18 cellular contexts compared by ENCODE assay signal in the genomic region with DNA sequence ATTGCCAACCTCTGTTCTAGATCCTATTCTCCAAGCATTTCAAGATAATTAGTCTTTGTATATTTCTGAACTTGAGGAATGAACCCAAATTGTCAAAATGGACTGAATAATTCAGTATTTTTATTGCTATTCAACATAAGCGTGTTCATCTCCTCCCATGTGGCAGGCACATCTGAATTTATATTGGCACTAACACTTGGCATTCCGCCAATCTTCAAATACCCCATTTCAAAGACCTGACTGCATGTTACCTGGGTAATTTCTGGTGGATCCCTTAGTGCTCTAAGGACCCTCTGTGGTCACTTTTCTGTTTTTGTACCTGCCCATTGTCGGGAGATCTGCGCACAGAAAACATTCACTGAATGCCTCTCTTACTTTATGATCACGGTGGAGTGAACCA.
"Had no signal": no experiment of that assay in that cellular context is flagged by ENCODE, and none has a peak within 500 bp of the region (broad histone marks: within the 10 kb centered on the region; RNA-seq: fewer than 3 reads in every experiment).

No MANE protein-coding gene starts in this region.

- H3K36me3 Mint-ChIP-seq: natural killer cell treated with Interleukin-12 subunit alpha and Interleukin-12 subunit beta and Interleukin-15 and Interleukin-18, amount 100 ng/mL, for 72 hours had no signal

- H3K27ac ChIP-seq: breast epithelium, left ventricle myocardium inferior, tibial nerve, uterus had no signal

- H3K4me3 Mint-ChIP-seq: activated naive CD8-positive, alpha-beta T cell treated with anti-CD3 and anti-CD28 coated beads, Interleukin-2, amount 50 U/mL, for 24 hours; natural killer cell treated with Interleukin-12 subunit alpha and Interleukin-12 subunit beta and Interleukin-15 and Interleukin-18, amount 100 ng/mL, for 72 hours had no signal

- H3K36me3 ChIP-seq: breast epithelium, uterus had no signal

- DNase-seq: activated CD4-positive, alpha-beta T cell treated with anti-CD3 and anti-CD28 coated beads, Interleukin-2, amount 50 U/mL, for 1 hour; activated CD8-positive, alpha-beta memory T cell treated with anti-CD3 and anti-CD28 coated beads for 24 hours; activated naive CD4-positive, alpha-beta T cell treated with Interleukin-2 at 50 U/mL for 16 hours; activated naive CD8-positive, alpha-beta T cell treated with anti-CD3 and anti-CD28 coated beads, Interleukin-2, amount 50 U/mL, for 24 hours; aorta; cerebellar nuclear complex; effector memory CD4-positive, alpha-beta T cell; foreskin fibroblast; hippocampal formation; left ventricle myocardium inferior; mesenchymal stem cell; stimulated activated CD4-positive, alpha-beta T cell treated with anti-CD3 and anti-CD28 coated beads, Interleukin-12 subunit alpha, Interleukin-12 subunit beta, amount 100 ng/mL, for 4 hours; stimulated activated naive CD4-positive, alpha-beta T cell; uterus had no signal

- ATAC-seq: activated CD4-positive, CD25-positive, alpha-beta regulatory T cell treated with anti-CD3 and anti-CD28 coated beads, Interleukin-2, amount 50 U/mL, for 24 hours; activated naive CD8-positive, alpha-beta T cell treated with anti-CD3 and anti-CD28 coated beads, Interleukin-2, amount 50 U/mL, for 24 hours; natural killer cell treated with Interleukin-12 subunit alpha and Interleukin-12 subunit beta and Interleukin-15 and Interleukin-18, amount 100 ng/mL, for 72 hours had no signal

- H3K4me3 ChIP-seq: breast epithelium, left ventricle myocardium inferior, tibial nerve, uterus had no signal

- H3K4me1 ChIP-seq: breast epithelium, left ventricle myocardium inferior, uterus had no signal

- H3K27me3 ChIP-seq: breast epithelium, tibial nerve, uterus had no signal

- H3K9me3 ChIP-seq: breast epithelium, left ventricle myocardium inferior, tibial nerve, uterus had no signal

- H3K27ac Mint-ChIP-seq: activated naive CD8-positive, alpha-beta T cell treated with anti-CD3 and anti-CD28 coated beads, Interleukin-2, amount 50 U/mL, for 24 hours; natural killer cell treated with Interleukin-12 subunit alpha and Interleukin-12 subunit beta and Interleukin-15 and Interleukin-18, amount 100 ng/mL, for 72 hours had no signal

- H3K9me3 Mint-ChIP-seq: activated naive CD8-positive, alpha-beta T cell treated with anti-CD3 and anti-CD28 coated beads, Interleukin-2, amount 50 U/mL, for 24 hours; natural killer cell treated with Interleukin-12 subunit alpha and Interleukin-12 subunit beta and Interleukin-15 and Interleukin-18, amount 100 ng/mL, for 72 hours had no signal
